In genomic region chr15:38257676-38258075, GRCh38 we compare ENCODE assay signal across 19 cellular contexts. TPM values are rescaled to one million over a fixed set of nuclear protein-coding genes. Genes with fewer than 3 reads are reported as not detected.
DNase-seq lines count a peak whose midpoint lies in the region; ATAC-seq, FAIRE-seq and TF ChIP-seq lines count a peak whose summit lies in the region.
"Had no signal": no experiment of that assay in that cellular context is flagged by ENCODE, and none has a peak within 500 bp of the region (broad histone marks: within the 10 kb centered on the region; RNA-seq: fewer than 3 reads in every experiment).

No MANE protein-coding gene starts in this region.

- H2AFZ ChIP-seq in keratinocyte (ENCODE audit: control insufficient read depth, low read length) (no peak overlapping the region), smooth muscle cell (ENCODE audit: low read depth) (no peak overlapping the region)

- H3K4me2 ChIP-seq in keratinocyte (ENCODE audit: control insufficient read depth, extremely low read depth, insufficient read depth, low read depth, low read length), result peak overlapping the region; percentile 68
- H3K4me2 ChIP-seq in smooth muscle cell, result peak overlapping the region; percentile 96

- H3K79me2 ChIP-seq in keratinocyte (ENCODE audit: control insufficient read depth, insufficient read depth, low read length) (peaks cover 99% of the 10 kb centered on the region), smooth muscle cell (ENCODE audit: low read depth) (peaks cover 100% of the 10 kb centered on the region)

- TF ChIP-seq CTCF in HEK293 (tag by site-specific recombination; IDR thresholded peaks at IDR 0.05), result no peak
- no peak for TF ChIP-seq CTCF in brain (conservative IDR thresholded peaks at IDR 0.05)
- no peak for TF ChIP-seq CTCF in keratinocyte (optimal IDR thresholded peaks at IDR 0.05 in 1 of 3, IDR thresholded peaks at IDR 0.05 in 1 of 3, conservative IDR thresholded peaks at IDR 0.05 in 1 of 3; ENCODE audit: extremely low read depth in 1 of 3, insufficient read depth in 2 of 3, low read length in 3 of 3)
- no peak for TF ChIP-seq CTCF in smooth muscle cell (IDR thresholded peaks at IDR 0.05; ENCODE audit: borderline replicate concordance, insufficient read depth, poor library complexity, severe bottlenecking)

- dilution Hi-C loops in keratinocyte (cut with MboI; ENCODE audit: extremely low pct_ligation_motif_present, low sequenced_read_pairs), result no loop called here

- no peaks in the 10 kb centered on the region for H3K27me3 ChIP-seq in keratinocyte (ENCODE audit: control insufficient read depth, extremely low read depth, insufficient read depth, low read length)
- H3K27me3 ChIP-seq in smooth muscle cell (ENCODE audit: low read depth), result no peaks in the 10 kb centered on the region
- H3K27me3 ChIP-seq: gastroesophageal sphincter had no signal

- peaks cover 11% of the 10 kb centered on the region for H3K27me3 Mint-ChIP-seq in brain
- H3K27me3 Mint-ChIP-seq: T-helper 17 cell had no signal

- DNase-seq in keratinocyte (ENCODE audit: low read depth, low spot score) (no peak), smooth muscle cell (lab: John Stamatoyannopoulos, UW; ENCODE audit: unreplicated experiment) (no peak), A172 (ENCODE audit: low spot score) (no peak)
- DNase-seq in effector CD4-positive, alpha-beta T cell, result no peak
- DNase-seq: activated CD4-positive, alpha-beta T cell treated with anti-CD3 and anti-CD28 coated beads, Interleukin-2, amount 10 ng/mL, durations not matched to agents 24 days and 14 days; activated T-cell treated with anti-CD3 and anti-CD28 coated beads, Interleukin-2, amount 50 U/mL, for 48 hours; CD4-positive, CD25-positive, alpha-beta regulatory T cell; islet precursor cell; NCI-H187; NCI-H526 treated with DMSO at 0.1 percent for 48 hours; RPMI8226; stimulated activated CD4-positive, alpha-beta T cell treated with anti-CD3 and anti-CD28 coated beads, Interleukin-4, amount 100 ng/mL, for 1 hour; T-helper 17 cell had no signal

- WGBS in smooth muscle cell (ENCODE audit: low lambda C conversion rate), result 43% methylated on average over 2 of the region's 2 CpGs

- H3K27ac ChIP-seq in HEK293 (ENCODE audit: extremely low read depth, low read depth, low read length) (no peak overlapping the region), keratinocyte (ENCODE audit: control insufficient read depth, insufficient read depth, low read length) (no peak overlapping the region), smooth muscle cell (ENCODE audit: low read depth) (no peak overlapping the region)

- H3K27ac Mint-ChIP-seq in brain, result peak overlapping the region in 3 of 5 experiments; percentile 13 to 100 (median 64)
- H3K27ac Mint-ChIP-seq: activated CD4-positive, alpha-beta T cell treated with anti-CD3 and anti-CD28 coated beads, Interleukin-2, amount 10 ng/mL, durations not matched to agents 24 days and 14 days; T-helper 17 cell had no signal

- peak; percentile 67 for FAIRE-seq in keratinocyte (lab: Jason Lieb, UNC)
- FAIRE-seq: urothelium cell line had no signal

- H3K9me3 ChIP-seq in HEK293 (ENCODE audit: control insufficient read depth, insufficient read depth, low read depth, low read length) (no peaks in the 10 kb centered on the region), keratinocyte (ENCODE audit: control insufficient read depth, low read depth, low read length) (no peaks in the 10 kb centered on the region), smooth muscle cell (replicated peaks; ENCODE audit: low read depth) (no peaks in the 10 kb centered on the region)
- H3K9me3 ChIP-seq: gastroesophageal sphincter had no signal

- peak overlapping the region; percentile 69 to 98 (median 70) for H3K4me3 Mint-ChIP-seq in brain
- H3K4me3 Mint-ChIP-seq: activated CD4-positive, alpha-beta T cell treated with anti-CD3 and anti-CD28 coated beads, Interleukin-2, amount 10 ng/mL, durations not matched to agents 24 days and 14 days; CD4-positive, CD25-positive, alpha-beta regulatory T cell; T-helper 17 cell had no signal

- CTCF ChIA-PET in HEK293 (lab: Yijun Ruan, JAX), result interaction anchor here (0.6 to 1.6 kb wide), 2 partner anchors 426 to 433 kb away, joined by 4 to 5 read pairs; no protein-coding TSS in a partner anchor

- H3K9me3 Mint-ChIP-seq in brain, result no peaks in the 10 kb centered on the region
- H3K9me3 Mint-ChIP-seq: activated CD4-positive, alpha-beta T cell treated with anti-CD3 and anti-CD28 coated beads, Interleukin-2, amount 10 ng/mL, durations not matched to agents 24 days and 14 days; CD4-positive, CD25-positive, alpha-beta regulatory T cell had no signal

- H4K20me1 ChIP-seq in keratinocyte (ENCODE audit: control insufficient read depth, extremely low read depth, insufficient read depth, low read length) (peaks cover 14% of the 10 kb centered on the region), smooth muscle cell (ENCODE audit: low read depth) (peaks cover 97% of the 10 kb centered on the region)

- peaks cover 12% of the 10 kb centered on the region for H3F3A ChIP-seq in smooth muscle cell (ENCODE audit: low read depth)

- no peaks in the 10 kb centered on the region for H3K9me1 ChIP-seq in keratinocyte (ENCODE audit: control insufficient read depth, extremely low read depth, insufficient read depth, low read length)

- ATAC-seq in HG03571 (IDR thresholded peaks at IDR 0.05; ENCODE audit: unreplicated experiment) (no peak), GM19452 (IDR thresholded peaks at IDR 0.05; ENCODE audit: unreplicated experiment) (no peak)
- ATAC-seq: gastroesophageal sphincter, T-helper 17 cell had no signal

- no peak overlapping the region for H3K4me3 ChIP-seq in HEK293 (ENCODE audit: low read depth, low read length)
- peak overlapping the region in 2 of 3 experiments; percentile 15 to 29 for H3K4me3 ChIP-seq in keratinocyte (ENCODE audit: control insufficient read depth in 2 of 3, extremely low read depth in 1 of 3, insufficient read depth in 2 of 3, low read depth in 1 of 3, low read length in 3 of 3)
- H3K4me3 ChIP-seq in smooth muscle cell, result peak overlapping the region; percentile 88
- H3K4me3 ChIP-seq: gastroesophageal sphincter had no signal

- H3K9ac ChIP-seq in keratinocyte (ENCODE audit: control insufficient read depth, extremely low read depth, insufficient read depth, low read length) (peak overlapping the region; percentile 22), smooth muscle cell (ENCODE audit: low read depth) (no peak overlapping the region)

- no peaks in the 10 kb centered on the region for H3K36me3 ChIP-seq in HEK293 (ENCODE audit: control insufficient read depth in 2 of 2, insufficient read depth in 1 of 2, low read length in 2 of 2)
- H3K36me3 ChIP-seq in keratinocyte (ENCODE audit: control insufficient read depth in 2 of 2, extremely low read depth in 1 of 2, insufficient read depth in 2 of 2, low read length in 2 of 2), result no peaks in the 10 kb centered on the region
- no peaks in the 10 kb centered on the region for H3K36me3 ChIP-seq in smooth muscle cell (ENCODE audit: low read depth)
- H3K36me3 ChIP-seq: gastroesophageal sphincter had no signal

- POLR2A ChIA-PET in HEK293 (lab: Yijun Ruan, JAX), result no interaction called here

- no peaks in the 10 kb centered on the region for H3K36me3 Mint-ChIP-seq in brain
- H3K36me3 Mint-ChIP-seq: CD4-positive, CD25-positive, alpha-beta regulatory T cell had no signal

- H3K4me1 ChIP-seq in HEK293 (ENCODE audit: control insufficient read depth, insufficient read depth, low read length), result peaks cover 5% of the 10 kb centered on the region; the same call in 1 of the 2 replicates
- peaks cover 19% of the 10 kb centered on the region for H3K4me1 ChIP-seq in keratinocyte (ENCODE audit: control insufficient read depth, extremely low read depth, insufficient read depth, low read length)
- H3K4me1 ChIP-seq in smooth muscle cell (ENCODE audit: low read depth), result peaks cover 61% of the 10 kb centered on the region

- H3K4me1 Mint-ChIP-seq in brain, result peaks cover 67% of the 10 kb centered on the region

TF ChIP-seq in HEK293, 187 proteins besides CTCF, POLR2A, EP300 and RAD21:
- TF ChIP-seq ZNF211 (tag by site-specific recombination; IDR thresholded peaks at IDR 0.05; ENCODE audit: low read depth) (no peak), PRDM1 (tag by site-specific recombination; IDR thresholded peaks at IDR 0.05) (peak; percentile 54), ZBTB6 (tag by site-specific recombination; IDR thresholded peaks at IDR 0.05) (no peak), FEZF1 (tag by site-specific recombination; IDR thresholded peaks at IDR 0.05) (peak; percentile 43; the same call in 1 of the 2 replicates)
TF ChIP-seq in HEK293: peak in this region for 2.

RNA-seq across cellular contexts. Expression of gene SPRED1, which starts 5.0 kb away (rescaled TPM):
- polyA plus RNA-seq in brain (ENCODE audit: insufficient read depth, low read depth, low replicate concordance) (3.8 TPM), keratinocyte (5.7 to 11.6 TPM (median 11.5 TPM) in 3 replicates), smooth muscle cell (15.6 and 22.2 TPM in 2 replicates)
- 3.9 TPM for polyA plus RNA-seq in keratinocyte (2011; ENCODE audit: low read depth)
- polyA plus RNA-seq in keratinocyte (2011; cell fraction: cytosol; rRNA removed), result 6.3 and 9.9 TPM in 2 replicates
- 10.1 and 13.1 TPM in 2 replicates for polyA plus RNA-seq in keratinocyte (2011; cell fraction: nucleus; rRNA removed)
- 3.9 and 16.6 TPM in 2 replicates for polyA plus RNA-seq in keratinocyte (2012; ENCODE audit: low replicate concordance)
- polyA minus RNA-seq in keratinocyte, result 5.0 to 22.3 TPM (median 9.9 TPM) in 3 replicates
- 17.5 TPM for polyA minus RNA-seq in keratinocyte (2011; cell fraction: cytosol; rRNA and poly(A)+ RNA removed)
- polyA minus RNA-seq in keratinocyte (2011; cell fraction: nucleus; rRNA and poly(A)+ RNA removed), result 22.7 and 46.3 TPM in 2 replicates
- total RNA-seq in smooth muscle cell, result 53.0 and 56.5 TPM in 2 replicates
- 9.1 and 11.3 TPM in 2 replicates for total RNA-seq in A172 (2014; rRNA removed; shearing (Covaris generic))
- total RNA-seq: CD4-positive, CD25-positive, alpha-beta regulatory T cell had no signal
